In genomic region chr20:33995053-33995816, GRCh38 we compare ENCODE assay signal across 1 cellular context.
TF ChIP-seq lines count a peak whose summit lies in the region.

No MANE protein-coding gene starts in this region.

TF ChIP-seq in A549, 52 proteins besides CTCF, POLR2A, EP300 and RAD21 (continued from another document):
- no peak for TF ChIP-seq E2F6 (IDR thresholded peaks at IDR 0.05; ENCODE audit: borderline replicate concordance, low read depth)
